8 cellular contexts compared by ENCODE assay signal in the genomic region with DNA sequence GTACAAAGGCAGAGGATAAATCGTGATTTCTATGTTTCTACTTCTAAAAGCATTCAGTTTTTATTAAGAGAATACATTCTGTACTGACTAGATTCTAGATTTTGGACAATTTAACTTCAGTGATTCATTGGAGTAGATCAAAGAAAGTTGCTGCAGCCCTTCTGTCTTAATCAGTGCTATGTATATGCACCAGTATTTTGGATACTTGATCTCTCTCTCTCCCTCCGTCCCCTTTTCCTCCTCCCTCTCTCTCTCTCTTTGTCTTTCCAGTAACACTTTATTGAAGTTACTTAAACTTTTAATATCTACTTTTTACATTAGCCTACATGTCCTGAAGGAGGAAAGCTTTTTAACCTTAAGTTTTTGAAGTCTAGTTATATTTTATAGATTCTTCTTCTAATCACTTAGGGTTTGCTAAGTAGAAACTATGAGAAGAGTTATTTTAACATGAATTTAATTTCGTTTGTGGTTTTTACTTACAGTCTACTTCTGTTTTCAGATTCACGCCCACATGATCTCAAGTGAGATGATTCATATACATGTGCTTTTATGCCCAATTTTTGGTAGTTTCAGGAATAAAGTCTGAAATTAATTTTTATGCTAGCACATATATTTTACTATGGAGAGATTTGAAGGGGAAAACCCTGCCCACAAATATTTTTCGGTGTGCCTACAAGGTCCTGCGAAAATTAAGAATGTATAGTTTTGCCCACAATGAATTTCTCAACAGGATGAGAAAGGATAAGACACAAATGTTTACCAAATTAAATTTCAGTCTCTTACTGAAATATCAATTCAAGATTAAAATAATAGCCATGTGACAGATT. TPM values are rescaled to one million over a fixed set of nuclear protein-coding genes. Genes with fewer than 3 reads are reported as not detected.
DNase-seq lines count a peak whose midpoint lies in the region; ATAC-seq lines count a peak whose summit lies in the region.

No MANE protein-coding gene starts in this region.

- H3K27ac ChIP-seq in BLaER1 treated with 17β-estradiol and CSF1 and Interleukin-3, amounts not matched to agents 10 nM and 100 nM: peak overlapping the region in 7 of 11 experiments; percentile 12 to 80 (median 53); a peak in 12 of 22 replicates
- H3K27ac ChIP-seq in neuronal stem cell (replicated peaks; ENCODE audit: low read length): no peak overlapping the region

- H3K4me2 ChIP-seq in BLaER1 treated with 17β-estradiol and CSF1 and Interleukin-3, amounts not matched to agents 10 nM and 100 nM: peak overlapping the region in 9 of 11 experiments; percentile 2 to 86 (median 52); a peak in 16 of 22 replicates
- H3K4me2 ChIP-seq in neuronal stem cell (ENCODE audit: insufficient read depth, low read length, poor library complexity, severe bottlenecking): no peak overlapping the region

- no peak overlapping the region for H3K14ac ChIP-seq in neuronal stem cell (ENCODE audit: low read length)

- WGBS in neuronal stem cell (ENCODE audit: extremely low coverage in 2 of 2, insufficient read length in 2 of 2, insufficient replicate concordance in 1 of 2), 2 donors: no CpG with 5 or more reads among the region's 6 CpGs

- H3K36me3 Mint-ChIP-seq in dendritic cell treated with granulocyte-macrophage colony-stimulating factor and Interleukin-4, amounts not matched to agents 40 ng/mL and 50 ng/mL, for 4 days (ENCODE audit: low read depth): peaks cover 11% of the 10 kb centered on the region

- H3K18ac ChIP-seq in neuronal stem cell (ENCODE audit: low read length): no peak overlapping the region

- H2BK15ac ChIP-seq in neuronal stem cell (ENCODE audit: low read length): no peak overlapping the region

- H2BK120ac ChIP-seq in neuronal stem cell (ENCODE audit: low read depth, low read length): no peak overlapping the region

- H3K27ac Mint-ChIP-seq in dendritic cell treated with granulocyte-macrophage colony-stimulating factor and Interleukin-4, amounts not matched to agents 40 ng/mL and 50 ng/mL, for 4 days: no peak overlapping the region

- intact Hi-C loops in dendritic cell treated with granulocyte-macrophage colony-stimulating factor and Interleukin-4, amounts not matched to agents 40 ng/mL and 50 ng/mL, for 4 days (cut with micrococcal nuclease): no loop called here

- peak overlapping the region in 3 of 11 experiments; percentile 2 to 52 (median 41); a peak in 5 of 22 replicates for H3K9ac ChIP-seq in BLaER1 treated with 17β-estradiol and CSF1 and Interleukin-3, amounts not matched to agents 10 nM and 100 nM
- H3K9ac ChIP-seq in neuronal stem cell (ENCODE audit: low read depth, low read length, poor library complexity): no peak overlapping the region

- 0 out of 20 replicates have a peak overlapping the region, but pooled peaks of 1 of the 10 experiments have one; percentile 6 for H3K4me3 ChIP-seq in BLaER1 treated with 17β-estradiol and CSF1 and Interleukin-3, amounts not matched to agents 10 nM and 100 nM
- H3K4me3 ChIP-seq in neuronal stem cell (ENCODE audit: low read length in 2 of 2): no peak overlapping the region

- peak overlapping the region; percentile 65 for H3K4me3 Mint-ChIP-seq in dendritic cell treated with granulocyte-macrophage colony-stimulating factor and Interleukin-4, amounts not matched to agents 40 ng/mL and 50 ng/mL, for 4 days

- H3K36me3 ChIP-seq in BLaER1 treated with 17β-estradiol and CSF1 and Interleukin-3, amounts not matched to agents 10 nM and 100 nM: no peaks in the 10 kb centered on the region
- peaks cover 0 to 3% of the 10 kb centered on the region in 2 donors for H3K36me3 ChIP-seq in neuronal stem cell (replicated peaks in 1 of 2; ENCODE audit: control insufficient read depth in 2 of 2, insufficient read depth in 2 of 2, low read length in 2 of 2)

- H3K79me1 ChIP-seq in neuronal stem cell (ENCODE audit: low read depth, low read length): no peaks in the 10 kb centered on the region

- peak; percentile 34 for ATAC-seq in GM21367 (IDR thresholded peaks at IDR 0.05; ENCODE audit: unreplicated experiment)
- ATAC-seq in HG03521 (IDR thresholded peaks at IDR 0.05; ENCODE audit: unreplicated experiment): peak; percentile 49

- H4K8ac ChIP-seq in neuronal stem cell (ENCODE audit: low read depth, low read length): no peak overlapping the region

- no peak for DNase-seq in neuronal stem cell (ENCODE audit: low spot score)
- DNase-seq in NCI-H2196 (lab: John Stamatoyannopoulos, UW; ENCODE audit: unreplicated experiment): no peak
- no peak for DNase-seq in hepatic stellate cell (ENCODE audit: low spot score)
- DNase-seq in NCI-H2196 treated with DMSO at 0.1 percent for 48 hours (lab: John Stamatoyannopoulos, UW; ENCODE audit: unreplicated experiment): no peak

- H3K23ac ChIP-seq in neuronal stem cell (ENCODE audit: low read depth, low read length, poor library complexity): no peak overlapping the region

- peaks cover 52% of the 10 kb centered on the region for H3K4me1 Mint-ChIP-seq in dendritic cell treated with granulocyte-macrophage colony-stimulating factor and Interleukin-4, amounts not matched to agents 40 ng/mL and 50 ng/mL, for 4 days (ENCODE audit: low read depth)

- no peaks in the 10 kb centered on the region for H3K27me3 Mint-ChIP-seq in dendritic cell treated with granulocyte-macrophage colony-stimulating factor and Interleukin-4, amounts not matched to agents 40 ng/mL and 50 ng/mL, for 4 days

- H3K9me3 Mint-ChIP-seq in dendritic cell treated with granulocyte-macrophage colony-stimulating factor and Interleukin-4, amounts not matched to agents 40 ng/mL and 50 ng/mL, for 4 days: no peaks in the 10 kb centered on the region

- no peak overlapping the region for H2BK12ac ChIP-seq in neuronal stem cell (ENCODE audit: low read length)

- H4K91ac ChIP-seq in neuronal stem cell (ENCODE audit: low read depth, low read length, poor library complexity): no peak overlapping the region

- no peaks in the 10 kb centered on the region for H4K20me1 ChIP-seq in BLaER1 treated with 17β-estradiol and CSF1 and Interleukin-3, amounts not matched to agents 10 nM and 100 nM

- H2BK5ac ChIP-seq in neuronal stem cell (ENCODE audit: low read length): no peak overlapping the region

- H3K4ac ChIP-seq in neuronal stem cell (ENCODE audit: low read length): no peak overlapping the region

- no peak overlapping the region for H2AK5ac ChIP-seq in neuronal stem cell (ENCODE audit: low read depth, low read length)

- H3K4me1 ChIP-seq in BLaER1 treated with 17β-estradiol and CSF1 and Interleukin-3, amounts not matched to agents 10 nM and 100 nM: peaks cover 9 to 85% (median 27%) of the 10 kb centered on the region in 10 experiments; a peak in 18 of 20 replicates
- H3K4me1 ChIP-seq in neuronal stem cell (ENCODE audit: control insufficient read depth in 2 of 2, insufficient read depth in 1 of 2, low read depth in 1 of 2, low read length in 2 of 2): peaks cover 4 to 6% of the 10 kb centered on the region in 2 donors

- H3K9me3 ChIP-seq in BLaER1 treated with 17β-estradiol and CSF1 and Interleukin-3, amounts not matched to agents 10 nM and 100 nM (replicated peaks in 1 of 11): no peaks in the 10 kb centered on the region
- H3K9me3 ChIP-seq in neuronal stem cell (replicated peaks in 1 of 2; ENCODE audit: control insufficient read depth in 2 of 2, insufficient read depth in 1 of 2, low read depth in 1 of 2, low read length in 2 of 2): no peaks in the 10 kb centered on the region

- no peak overlapping the region for H2AFZ ChIP-seq in neuronal stem cell (ENCODE audit: low read length)

- H3K27me3 ChIP-seq in BLaER1 treated with 17β-estradiol and CSF1 and Interleukin-3, amounts not matched to agents 10 nM and 100 nM: no peaks in the 10 kb centered on the region
- H3K27me3 ChIP-seq in neuronal stem cell (ENCODE audit: control insufficient read depth in 3 of 3, insufficient read depth in 3 of 3, low read depth in 1 of 3, low read length in 3 of 3): no peaks in the 10 kb centered on the region

RNA-seq across cellular contexts. Expression of gene MDFIC, which starts 9.1 kb away (rescaled TPM):
- 11.9 TPM for polyA plus RNA-seq in neuronal stem cell (2013, experiment 1 of 2)
- 12.3 TPM for polyA plus RNA-seq in neuronal stem cell (2013, experiment 2 of 2)
